In genomic region chr7:123687161-123687560, GRCh38 we compare ENCODE assay signal across 28 cellular contexts. TPM values are rescaled to one million over a fixed set of nuclear protein-coding genes. Genes with fewer than 3 reads are reported as not detected.
"Had no signal": no experiment of that assay in that cellular context is flagged by ENCODE, and none has a peak within 500 bp of the region (broad histone marks: within the 10 kb centered on the region; RNA-seq: fewer than 3 reads in every experiment).

No MANE protein-coding gene starts in this region.

- H3K4me1 ChIP-seq: breast epithelium, esophagus squamous epithelium, left lung, testis had no signal

- H3K36me3 Mint-ChIP-seq: natural killer cell had no signal

- DNase-seq: activated CD4-positive, alpha-beta T cell treated with anti-CD3 and anti-CD28 coated beads for 36 hours; activated CD4-positive, alpha-beta T cell treated with anti-CD3 and anti-CD28 coated beads, Interleukin-2, amount 50 U/mL, for 48 hours; activated CD4-positive, CD25-positive, alpha-beta regulatory T cell; activated CD8-positive, alpha-beta memory T cell treated with anti-CD3 and anti-CD28 coated beads, Interleukin-2, amount 50 U/mL, for 48 hours; activated effector memory CD4-positive, alpha-beta T cell treated with anti-CD3 and anti-CD28 coated beads, Interleukin-2, amount 50 U/mL, for 16 hours; activated naive CD4-positive, alpha-beta T cell treated with anti-CD3 and anti-CD28 coated beads, Interleukin-2, amount 10 ng/mL, durations not matched to agents 7 days and 5 days; central memory CD4-positive, alpha-beta T cell; dermis blood vessel endothelial cell; effector CD4-positive, alpha-beta T cell; esophagus squamous epithelium; foreskin melanocyte; heart right ventricle; kidney glomerular epithelial cell; left lung; lower lobe of right lung; mesenchymal stem cell; natural killer cell; right cardiac atrium; stimulated activated CD4-positive, alpha-beta T cell treated with anti-CD3 and anti-CD28 coated beads, Interleukin-2, amount 100 ng/mL, for 48 hours; stimulated activated naive CD8-positive, alpha-beta T cell treated with anti-CD3 and anti-CD28 coated beads, Interleukin-15, Interleukin-2, amounts not matched to agents 100 U/mL and 50 U/mL, for 24 hours; T-helper 1 cell; testis; transverse colon had no signal

- H3K27me3 ChIP-seq: breast epithelium, esophagus squamous epithelium, heart right ventricle, left lung, testis, transverse colon had no signal

- H3K4me3 ChIP-seq: breast epithelium, esophagus squamous epithelium, heart right ventricle, left lung, lower lobe of right lung, testis, transverse colon had no signal

- H3K4me1 Mint-ChIP-seq: activated CD4-positive, alpha-beta T cell treated with anti-CD3 and anti-CD28 coated beads for 36 hours; activated naive CD4-positive, alpha-beta T cell treated with anti-CD3 and anti-CD28 coated beads, Interleukin-2, amount 10 ng/mL, durations not matched to agents 7 days and 5 days; natural killer cell had no signal

- H3K27ac Mint-ChIP-seq: activated CD4-positive, alpha-beta T cell treated with anti-CD3 and anti-CD28 coated beads for 36 hours; activated naive CD4-positive, alpha-beta T cell treated with anti-CD3 and anti-CD28 coated beads, Interleukin-2, amount 10 ng/mL, durations not matched to agents 7 days and 5 days had no signal

- ATAC-seq: activated CD4-positive, alpha-beta T cell treated with anti-CD3 and anti-CD28 coated beads for 36 hours; heart right ventricle; left lung; lower lobe of right lung; natural killer cell; right cardiac atrium; stimulated activated naive CD8-positive, alpha-beta T cell treated with anti-CD3 and anti-CD28 coated beads, Interleukin-15, Interleukin-2, amounts not matched to agents 100 U/mL and 50 U/mL, for 24 hours had no signal

- H3K4me3 Mint-ChIP-seq: activated CD4-positive, alpha-beta T cell treated with anti-CD3 and anti-CD28 coated beads for 36 hours; activated naive CD4-positive, alpha-beta T cell treated with anti-CD3 and anti-CD28 coated beads, Interleukin-2, amount 10 ng/mL, durations not matched to agents 7 days and 5 days; natural killer cell had no signal

- H3K27ac ChIP-seq: breast epithelium, epithelial cell of prostate, esophagus squamous epithelium, heart right ventricle, left lung, lower lobe of right lung, testis, transverse colon had no signal

- H3K36me3 ChIP-seq: breast epithelium had no signal

- H3K9me3 ChIP-seq: breast epithelium, esophagus squamous epithelium, heart right ventricle, left lung, lower lobe of right lung, testis, transverse colon had no signal

- H3K27me3 Mint-ChIP-seq: activated CD4-positive, alpha-beta T cell treated with anti-CD3 and anti-CD28 coated beads for 36 hours; activated naive CD4-positive, alpha-beta T cell treated with anti-CD3 and anti-CD28 coated beads, Interleukin-2, amount 10 ng/mL, durations not matched to agents 7 days and 5 days had no signal

RNA-seq across cellular contexts. Expression of gene LMOD2, which starts 31.5 kb away (rescaled TPM):
- total RNA-seq: activated CD4-positive, alpha-beta T cell treated with anti-CD3 and anti-CD28 coated beads for 36 hours; breast epithelium; dermis blood vessel endothelial cell; esophagus squamous epithelium; glomerular endothelial cell; left lung; lower lobe of right lung; natural killer cell; omental fat pad had no signal
- polyA plus RNA-seq: urinary bladder had no signal
